In genomic region chr11:57446055-57446454, GRCh38 we compare ENCODE assay signal across 25 cellular contexts. TPM values are rescaled to one million over a fixed set of nuclear protein-coding genes. Genes with fewer than 3 reads are reported as not detected.
DNase-seq lines count a peak whose midpoint lies in the region; ATAC-seq, FAIRE-seq and TF ChIP-seq lines count a peak whose summit lies in the region.
"Had no signal": no experiment of that assay in that cellular context is flagged by ENCODE, and none has a peak within 500 bp of the region (broad histone marks: within the 10 kb centered on the region; RNA-seq: fewer than 3 reads in every experiment).

No MANE protein-coding gene starts in this region.

- H3K4me3 ChIP-seq in K562 (no peak overlapping the region), mucosa of descending colon (no peak overlapping the region)
- H3K4me3 ChIP-seq: BLaER1 had no signal

- CTCF ChIA-PET in K562 (lab: Yijun Ruan, JAX; ENCODE audit: low intra/inter-chr PET ratio): no interaction called here

- FAIRE-seq in K562 (lab: Jason Lieb, UNC): peak; percentile 19
- FAIRE-seq: G401.6, GM12891, GM19239 had no signal

- no peak overlapping the region for H3K27ac ChIP-seq in K562 (ENCODE audit: extremely low read depth, low read depth, low read length)
- H3K27ac ChIP-seq: 22Rv1, BLaER1 had no signal

- intact Hi-C loops in cardiac septum (cut with DNase I): no loop called here
- intact Hi-C loops in left ventricle myocardium superior (cut with micrococcal nuclease): no loop called here
- intact Hi-C loops in K562 (cut with micrococcal nuclease): no loop called here
- intact Hi-C loops in mucosa of descending colon (cut with DNase I, micrococcal nuclease): no loop called here

- BruUV-seq in K562 (replicated peaks; lab: Mats Ljungman, UMichigan): no TSS peak

- no peak overlapping the region for H2AFZ ChIP-seq in K562 (ENCODE audit: low read depth, low read length)

- H3K27me3 ChIP-seq in K562 (ENCODE audit: control insufficient read depth in 2 of 2, insufficient read depth in 2 of 2, low read length in 2 of 2): no peaks in the 10 kb centered on the region
- H3K27me3 ChIP-seq: BE2C, BLaER1 had no signal

- TF ChIP-seq RAD21 in K562 (CRISPR knock-in tag; conservative IDR thresholded peaks at IDR 0.05 in 1 of 2, IDR thresholded peaks at IDR 0.05 in 1 of 2): no peak

- 33% methylated on average over 1 of the region's 1 CpG for WGBS in K562 (ENCODE audit: insufficient coverage, low coverage, missing lambda C conversion rate)

- TF ChIP-seq EP300 in K562 (IDR thresholded peaks at IDR 0.05; ENCODE audit: low read length): no peak

- H4K20me1 ChIP-seq in K562 (replicated peaks; ENCODE audit: control insufficient read depth, insufficient read depth, low read length): no peaks in the 10 kb centered on the region
- H4K20me1 ChIP-seq: BLaER1 had no signal

- TF ChIP-seq POLR2A in K562 (conservative IDR thresholded peaks at IDR 0.05): no peak

- no peaks in the 10 kb centered on the region for H3K9me3 ChIP-seq in K562 (replicated peaks; ENCODE audit: control insufficient read depth, insufficient read depth, low read depth, low read length)
- no peaks in the 10 kb centered on the region for H3K9me3 ChIP-seq in mucosa of descending colon
- H3K9me3 ChIP-seq: BE2C, BLaER1 had no signal

- H3K36me3 ChIP-seq in K562 (ENCODE audit: control insufficient read depth, insufficient read depth, low read length): no peaks in the 10 kb centered on the region
- no peaks in the 10 kb centered on the region for H3K36me3 ChIP-seq in mucosa of descending colon (ENCODE audit: low read depth)
- H3K36me3 ChIP-seq: BE2C, BLaER1 had no signal

- no peak overlapping the region for H3K9ac ChIP-seq in K562 (ENCODE audit: insufficient read depth in 1 of 2, low read depth in 2 of 2, low read length in 2 of 2)
- H3K9ac ChIP-seq: BLaER1 had no signal

- in situ Hi-C loops in K562 (cut with MboI): no loop called here

- no peak for TF ChIP-seq CTCF in K562 (IDR thresholded peaks at IDR 0.05 in 2 of 3, conservative IDR thresholded peaks at IDR 0.05 in 1 of 3; ENCODE audit: insufficient read depth in 2 of 3, low read depth in 1 of 3, low read length in 3 of 3)
- TF ChIP-seq CTCF in mucosa of descending colon (IDR thresholded peaks at IDR 0.05): no peak

- no peaks in the 10 kb centered on the region for H3K9me1 ChIP-seq in K562 (ENCODE audit: control insufficient read depth, insufficient read depth, low read length)

- peaks cover 0 to 7% of the 10 kb centered on the region in 2 experiments; a peak in 3 of 5 replicates for H3K4me1 ChIP-seq in K562 (replicated peaks in 1 of 2; ENCODE audit: control insufficient read depth in 2 of 2, insufficient read depth in 2 of 2, low read length in 2 of 2)
- H3K4me1 ChIP-seq in mucosa of descending colon (ENCODE audit: low read depth): peaks cover 7% of the 10 kb centered on the region
- H3K4me1 ChIP-seq: BE2C, BLaER1 had no signal

- H3K4me2 ChIP-seq in K562 (ENCODE audit: insufficient read depth, low read length): no peak overlapping the region
- H3K4me2 ChIP-seq: BLaER1 had no signal

- no peaks in the 10 kb centered on the region for H3K79me2 ChIP-seq in K562 (ENCODE audit: control insufficient read depth, insufficient read depth, low read length)

- DNase-seq in cardiac septum (ENCODE audit: low spot score) (peak; percentile 35), left ventricle myocardium superior (no peak), K562 (ENCODE audit: extremely low read depth in 1 of 4, low spot score in 3 of 4) (no peak), mucosa of descending colon (no peak), UCSD-AML1 (lab: John Stamatoyannopoulos, UW; ENCODE audit: unreplicated experiment) (no peak)
- DNase-seq: ACHN; BE2C; C1 segment of cervical spinal cord; CD4-positive, alpha-beta memory T cell; CD4-positive, CD25-positive, alpha-beta regulatory T cell; CD8-positive, alpha-beta memory T cell; COR-L47; DMS79 treated with DMSO at 0.1 percent for 48 hours; GF-D8 had no signal

- POLR2A ChIA-PET in K562 (lab: Yijun Ruan, JAX): no interaction called here

- ATAC-seq in left ventricle myocardium superior: no peak
- no peak for ATAC-seq in K562
- peak; percentile 55 for ATAC-seq in mucosa of descending colon
- ATAC-seq in GM18867 (IDR thresholded peaks at IDR 0.05; ENCODE audit: unreplicated experiment): no peak
- ATAC-seq in HG02623 (IDR thresholded peaks at IDR 0.05; ENCODE audit: unreplicated experiment): no peak

TF ChIP-seq in K562, 482 proteins besides CTCF, POLR2A, EP300 and RAD21 (continues in another document):
- TF ChIP-seq CBFB (CRISPR knock-in tag; IDR thresholded peaks at IDR 0.05) (no peak), MTF1 (CRISPR knock-in tag; IDR thresholded peaks at IDR 0.05; ENCODE audit: borderline replicate concordance) (no peak)

RNA-seq across cellular contexts. Expression of gene RTN4RL2, which starts 14.3 kb away (rescaled TPM):
- 0.73 TPM for total RNA-seq in cardiac septum
- total RNA-seq in left ventricle myocardium superior: 1.0 TPM
- not detected in 2 replicates for total RNA-seq in K562 (2011; cell fraction: chromatin; rRNA removed; ENCODE audit: low replicate concordance)
- total RNA-seq in K562 (2011; cell fraction: nucleolus; rRNA removed): 0.50 and 0.53 TPM in 2 replicates
- total RNA-seq in K562 (2011; cell fraction: nucleoplasm; rRNA removed): 0.46 and 1.2 TPM in 2 replicates
- 0.29 TPM in 1 of 2 replicates, not detected in the other for total RNA-seq in K562 (2014; rRNA removed)
- total RNA-seq in K562 (2014; rRNA removed; fragmentation: Illumina TruSeq; extraction: Trizol): not detected in 2 replicates
- total RNA-seq in K562 (2015; rRNA removed; fragmentation: Illumina TruSeq; extraction: Trizol): 0.07 TPM in 1 of 2 replicates, not detected in the other
- total RNA-seq in K562 (2021): 1.8 and 1.9 TPM in 2 replicates
- polyA plus RNA-seq in K562 (2011; rRNA removed): 0.06 and 0.30 TPM in 2 replicates
- polyA plus RNA-seq in K562 (2011; cell fraction: cytosol; rRNA removed): 0.07 and 0.21 TPM in 2 replicates
- 0.25 and 0.47 TPM in 2 replicates for polyA plus RNA-seq in K562 (2011; cell fraction: nucleus; rRNA removed)
- polyA plus RNA-seq in K562 (2012): 1.5 and 5.3 TPM in 2 replicates
- polyA plus RNA-seq in K562 (2014; fragmentation: Illumina TruSeq; extraction: Trizol): 0.34 and 1.1 TPM in 2 replicates
- not detected for polyA plus RNA-seq in K562 (2014; fragmentation: Nextera tagmentation; extraction: Ambion mirVana)
- polyA plus RNA-seq in K562 (2014; rRNA removed): 0.69 and 0.82 TPM in 2 replicates
- not detected in 2 replicates for polyA minus RNA-seq in K562 (2011; rRNA and poly(A)+ RNA removed)
- polyA minus RNA-seq in K562 (2011; cell fraction: cytosol; rRNA and poly(A)+ RNA removed): not detected in 2 replicates
- 0.54 TPM in 1 of 2 replicates, not detected in the other for polyA minus RNA-seq in K562 (2011; cell fraction: nucleus; rRNA and poly(A)+ RNA removed)
- under 1 TPM; 0.38 to 0.73 (median 0.48) TPM for total RNA-seq in mucosa of descending colon
- total RNA-seq: CD4-positive, CD25-positive, alpha-beta regulatory T cell had no signal

RNA-seq across cellular contexts. Expression of gene SLC43A3, which starts 19.1 kb away (rescaled TPM):
- 26.7 TPM for total RNA-seq in cardiac septum
- total RNA-seq in left ventricle myocardium superior: 20.6 TPM
- 241 and 427 TPM in 2 replicates for total RNA-seq in K562 (2011; cell fraction: chromatin; rRNA removed; ENCODE audit: low replicate concordance)
- 393 and 402 TPM in 2 replicates for total RNA-seq in K562 (2011; cell fraction: nucleolus; rRNA removed)
- total RNA-seq in K562 (2011; cell fraction: nucleoplasm; rRNA removed): 340 and 369 TPM in 2 replicates
- total RNA-seq in K562 (2014; rRNA removed): 98.9 and 141 TPM in 2 replicates
- total RNA-seq in K562 (2014; rRNA removed; fragmentation: Illumina TruSeq; extraction: Trizol): 120 and 132 TPM in 2 replicates
- total RNA-seq in K562 (2015; rRNA removed; fragmentation: Illumina TruSeq; extraction: Trizol): 135 and 143 TPM in 2 replicates
- total RNA-seq in K562 (2021): 254 and 257 TPM in 2 replicates
- 141 and 235 TPM in 2 replicates for polyA plus RNA-seq in K562 (2011; rRNA removed)
- polyA plus RNA-seq in K562 (2011; cell fraction: cytosol; rRNA removed): 358 and 452 TPM in 2 replicates
- polyA plus RNA-seq in K562 (2011; cell fraction: nucleus; rRNA removed): 327 and 364 TPM in 2 replicates
- 192 and 193 TPM in 2 replicates for polyA plus RNA-seq in K562 (2012)
- polyA plus RNA-seq in K562 (2014; fragmentation: Illumina TruSeq; extraction: Trizol): 244 and 281 TPM in 2 replicates
- 100 to 1,000 TPM in 1 of 2 experiments, 10 to 100 TPM in 1; 63.7 to 216 TPM for polyA plus RNA-seq in K562 (2014; fragmentation: Nextera tagmentation; extraction: Ambion mirVana)
- 139 and 160 TPM in 2 replicates for polyA plus RNA-seq in K562 (2014; rRNA removed)
- 162 and 237 TPM in 2 replicates for polyA minus RNA-seq in K562 (2011; rRNA and poly(A)+ RNA removed)
- 86.6 and 143 TPM in 2 replicates for polyA minus RNA-seq in K562 (2011; cell fraction: cytosol; rRNA and poly(A)+ RNA removed)
- 116 and 125 TPM in 2 replicates for polyA minus RNA-seq in K562 (2011; cell fraction: nucleus; rRNA and poly(A)+ RNA removed)
- total RNA-seq in mucosa of descending colon: 10 to 100 TPM in 2 of 3 donors, 1 to 10 TPM in 1; 6.3 to 24.4 (median 16.9) TPM

RNA-seq across cellular contexts. Expression of gene PRG2, which starts 55.6 kb away (rescaled TPM):
- total RNA-seq in cardiac septum (not detected), left ventricle myocardium superior (not detected), K562 (2014; rRNA removed) (18.5 and 33.0 TPM in 2 replicates), K562 (2014; rRNA removed; fragmentation: Illumina TruSeq; extraction: Trizol) (23.6 and 29.8 TPM in 2 replicates), K562 (2015; rRNA removed; fragmentation: Illumina TruSeq; extraction: Trizol) (44.8 and 50.1 TPM in 2 replicates), K562 (2021) (16.4 and 30.5 TPM in 2 replicates), mucosa of descending colon (under 1 TPM in 1 of 3 donors, not detected in 2; 0.24 TPM)
- total RNA-seq in K562 (2011; cell fraction: chromatin; rRNA removed; ENCODE audit: low replicate concordance): 1.2 and 1.9 TPM in 2 replicates
- 0.50 and 0.92 TPM in 2 replicates for total RNA-seq in K562 (2011; cell fraction: nucleolus; rRNA removed)
- total RNA-seq in K562 (2011; cell fraction: nucleoplasm; rRNA removed): 1.4 and 1.8 TPM in 2 replicates
- polyA plus RNA-seq in K562 (2011; rRNA removed) (1.8 and 7.2 TPM in 2 replicates), K562 (2014; fragmentation: Illumina TruSeq; extraction: Trizol) (23.3 and 24.4 TPM in 2 replicates), K562 (2014; fragmentation: Nextera tagmentation; extraction: Ambion mirVana) (10 to 100 TPM; 42.9 to 78.0 TPM), K562 (2014; rRNA removed) (26.6 and 31.8 TPM in 2 replicates)
- polyA plus RNA-seq in K562 (2011; cell fraction: cytosol; rRNA removed): 2.2 and 5.4 TPM in 2 replicates
- 1.0 and 2.0 TPM in 2 replicates for polyA plus RNA-seq in K562 (2011; cell fraction: nucleus; rRNA removed)
- polyA plus RNA-seq in K562 (2012): 39.0 and 49.3 TPM in 2 replicates
- 0.21 and 1.1 TPM in 2 replicates for polyA minus RNA-seq in K562 (2011; rRNA and poly(A)+ RNA removed)
- polyA minus RNA-seq in K562 (2011; cell fraction: cytosol; rRNA and poly(A)+ RNA removed): not detected in 2 replicates
- polyA minus RNA-seq in K562 (2011; cell fraction: nucleus; rRNA and poly(A)+ RNA removed): 0.56 TPM in 1 of 2 replicates, not detected in the other
- total RNA-seq: A172; A673; CD4-positive, CD25-positive, alpha-beta regulatory T cell had no signal
- polyA plus RNA-seq: AG04450; CD14-positive monocyte; CD4-positive, alpha-beta memory T cell; CD8-positive, alpha-beta memory T cell had no signal
